Comparison of ENCODE assay signal across 1 cellular context in the genomic region with DNA sequence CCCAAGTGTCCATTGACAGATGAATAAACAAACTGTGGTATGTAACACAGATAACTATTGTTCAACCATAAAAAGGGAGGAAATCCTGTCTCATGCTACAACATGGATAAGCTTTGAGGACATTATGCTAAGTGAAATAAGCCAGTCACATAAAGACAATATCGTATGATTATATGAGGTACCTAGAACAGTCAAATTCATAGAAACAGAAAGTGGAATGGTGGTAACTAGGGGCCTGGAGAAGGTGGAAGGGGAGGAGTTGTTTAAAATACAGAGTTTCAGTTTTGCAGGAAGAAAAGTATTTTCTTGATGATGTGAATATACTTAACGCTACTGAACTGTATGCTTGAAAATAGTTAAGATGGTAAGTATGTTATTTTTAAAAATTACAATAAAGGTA.
TF ChIP-seq lines count a peak whose summit lies in the region.

No MANE protein-coding gene starts in this region.

TF ChIP-seq in HepG2, 621 proteins besides CTCF, POLR2A, EP300 and RAD21:
- TF ChIP-seq ZNF672 (CRISPR knock-in tag; IDR thresholded peaks at IDR 0.05) = no peak
- no peak for TF ChIP-seq MXI1 (IDR thresholded peaks at IDR 0.05; ENCODE audit: borderline replicate concordance, low read depth, low read length)
- no peak for TF ChIP-seq ZNF34 (CRISPR knock-in tag; IDR thresholded peaks at IDR 0.05; ENCODE audit: borderline replicate concordance)
- TF ChIP-seq ZNF772 (CRISPR knock-in tag; IDR thresholded peaks at IDR 0.05) = no peak
- TF ChIP-seq ZNF432 (CRISPR knock-in tag; IDR thresholded peaks at IDR 0.05; ENCODE audit: borderline replicate concordance) = no peak
- TF ChIP-seq ZNF225 (CRISPR knock-in tag; IDR thresholded peaks at IDR 0.05) = no peak
- TF ChIP-seq, protein P1, sequence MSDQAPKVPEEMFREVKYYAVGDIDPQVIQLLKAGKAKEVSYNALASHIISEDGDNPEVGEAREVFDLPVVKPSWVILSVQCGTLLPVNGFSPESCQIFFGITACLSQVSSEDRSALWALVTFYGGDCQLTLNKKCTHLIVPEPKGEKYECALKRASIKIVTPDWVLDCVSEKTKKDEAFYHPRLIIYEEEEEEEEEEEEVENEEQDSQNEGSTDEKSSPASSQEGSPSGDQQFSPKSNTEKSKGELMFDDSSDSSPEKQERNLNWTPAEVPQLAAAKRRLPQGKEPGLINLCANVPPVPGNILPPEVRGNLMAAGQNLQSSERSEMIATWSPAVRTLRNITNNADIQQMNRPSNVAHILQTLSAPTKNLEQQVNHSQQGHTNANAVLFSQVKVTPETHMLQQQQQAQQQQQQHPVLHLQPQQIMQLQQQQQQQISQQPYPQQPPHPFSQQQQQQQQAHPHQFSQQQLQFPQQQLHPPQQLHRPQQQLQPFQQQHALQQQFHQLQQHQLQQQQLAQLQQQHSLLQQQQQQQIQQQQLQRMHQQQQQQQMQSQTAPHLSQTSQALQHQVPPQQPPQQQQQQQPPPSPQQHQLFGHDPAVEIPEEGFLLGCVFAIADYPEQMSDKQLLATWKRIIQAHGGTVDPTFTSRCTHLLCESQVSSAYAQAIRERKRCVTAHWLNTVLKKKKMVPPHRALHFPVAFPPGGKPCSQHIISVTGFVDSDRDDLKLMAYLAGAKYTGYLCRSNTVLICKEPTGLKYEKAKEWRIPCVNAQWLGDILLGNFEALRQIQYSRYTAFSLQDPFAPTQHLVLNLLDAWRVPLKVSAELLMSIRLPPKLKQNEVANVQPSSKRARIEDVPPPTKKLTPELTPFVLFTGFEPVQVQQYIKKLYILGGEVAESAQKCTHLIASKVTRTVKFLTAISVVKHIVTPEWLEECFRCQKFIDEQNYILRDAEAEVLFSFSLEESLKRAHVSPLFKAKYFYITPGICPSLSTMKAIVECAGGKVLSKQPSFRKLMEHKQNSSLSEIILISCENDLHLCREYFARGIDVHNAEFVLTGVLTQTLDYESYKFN (CRISPR knock-in tag; conservative IDR thresholded peaks at IDR 0.05) = no peak
- no peak for TF ChIP-seq PHF20 (CRISPR knock-in tag; IDR thresholded peaks at IDR 0.05)
- TF ChIP-seq SCMH1 (CRISPR knock-in tag; IDR thresholded peaks at IDR 0.05; ENCODE audit: borderline replicate concordance) = no peak
- no peak for TF ChIP-seq ATF7-NPFF (CRISPR knock-in tag; IDR thresholded peaks at IDR 0.05; ENCODE audit: low read depth)
